Comparison of ENCODE assay signal across 8 cellular contexts in genomic region chr10:87867453-87867852, GRCh38. TPM values are rescaled to one million over a fixed set of nuclear protein-coding genes. Genes with fewer than 3 reads are reported as not detected.
A peak's percentile ranks its signal among the peaks of the same experiment; 100 is the strongest.
DNase-seq lines count a peak whose midpoint lies in the region; ATAC-seq and TF ChIP-seq lines count a peak whose summit lies in the region.

No MANE protein-coding gene starts in this region.

- H3K4me3 Mint-ChIP-seq in MCF 10A (ENCODE audit: unreplicated experiment), result peak overlapping the region; percentile 87

- peaks cover 17% of the 10 kb centered on the region for H3K4me1 Mint-ChIP-seq in MCF 10A (ENCODE audit: insufficient read depth, unreplicated experiment)

- H3K36me3 ChIP-seq in right atrium auricular region, result no peaks in the 10 kb centered on the region
- no peaks in the 10 kb centered on the region for H3K36me3 ChIP-seq in mucosa of descending colon (ENCODE audit: low read depth)
- H3K36me3 ChIP-seq in vagina, result no peaks in the 10 kb centered on the region

- intact Hi-C loops in left cardiac atrium (cut with DNase I), result loop anchor here in 1 of 2 donors (5.0 kb wide), 1 partner anchor 60 kb away; no protein-coding TSS in a partner anchor
- intact Hi-C loops in MCF 10A (cut with micrococcal nuclease), result no loop called here
- intact Hi-C loops in mucosa of descending colon (cut with DNase I, micrococcal nuclease), result loop anchor here in 1 of 2 donors (10.0 kb wide), 1 partner anchor 357 kb away; no protein-coding TSS in a partner anchor
- intact Hi-C loops in vagina (cut with DNase I), result loop anchor here (10.0 kb wide), 1 partner anchor 687 kb away; no protein-coding TSS in a partner anchor

- H3K9me3 ChIP-seq in right atrium auricular region, result no peaks in the 10 kb centered on the region
- H3K9me3 ChIP-seq in mucosa of descending colon, result no peaks in the 10 kb centered on the region
- H3K9me3 ChIP-seq in vagina, result no peaks in the 10 kb centered on the region

- no peaks in the 10 kb centered on the region for H3K27me3 Mint-ChIP-seq in MCF 10A (ENCODE audit: insufficient read depth, unreplicated experiment)

- ATAC-seq in left cardiac atrium (no peak), mucosa of descending colon (no peak), GM21381 (IDR thresholded peaks at IDR 0.05; ENCODE audit: unreplicated experiment) (no peak)

- TF ChIP-seq POLR2A in vagina (IDR thresholded peaks at IDR 0.05), result no peak

- no peak for DNase-seq in right atrium auricular region (ENCODE audit: low spot score)
- no peak for DNase-seq in left cardiac atrium
- DNase-seq in MCF 10A (ENCODE audit: unreplicated experiment), result peak; percentile 17
- DNase-seq in mucosa of descending colon, result no peak
- DNase-seq in vagina (ENCODE audit: extremely low spot score in 2 of 2), result no peak
- DNase-seq in NCI-H524 (lab: John Stamatoyannopoulos, UW), result no peak
- DNase-seq in GM19238 (ENCODE audit: insufficient read length, low spot score), result no peak

- peaks cover 12% of the 10 kb centered on the region for H3K36me3 Mint-ChIP-seq in MCF 10A (ENCODE audit: insufficient read depth, unreplicated experiment)

- H3K27ac ChIP-seq in right atrium auricular region (peak overlapping the region; percentile 97), vagina (peak overlapping the region; percentile 99)

- no peaks in the 10 kb centered on the region for H3K9me3 Mint-ChIP-seq in MCF 10A (ENCODE audit: unreplicated experiment)

- H3K27me3 ChIP-seq in right atrium auricular region (no peaks in the 10 kb centered on the region), vagina (no peaks in the 10 kb centered on the region)

- no peak for TF ChIP-seq CTCF in right atrium auricular region (IDR thresholded peaks at IDR 0.05)
- TF ChIP-seq CTCF in MCF 10A (IDR thresholded peaks at IDR 0.05; ENCODE audit: unreplicated experiment), result no peak
- no peak for TF ChIP-seq CTCF in mucosa of descending colon (IDR thresholded peaks at IDR 0.05)
- no peak for TF ChIP-seq CTCF in vagina (IDR thresholded peaks at IDR 0.05)

- peak overlapping the region; percentile 75 for H3K27ac Mint-ChIP-seq in MCF 10A (ENCODE audit: low read depth, unreplicated experiment)

- H3K4me3 ChIP-seq in right atrium auricular region (peak overlapping the region; percentile 73 to 87), mucosa of descending colon (peak overlapping the region; percentile 7), vagina (peak overlapping the region; percentile 81 to 88)

- POLR2A ChIA-PET in MCF 10A (lab: Yijun Ruan, JAX), result interaction anchor here (1.0 to 1.1 kb wide), 3 partner anchors 12 to 1126 kb away, joined by 3 to 4 read pairs (median 4); no protein-coding TSS in a partner anchor

- CTCF ChIA-PET in MCF 10A (lab: Yijun Ruan, JAX), result interaction anchor here (0.7 kb wide), 1 partner anchor 423 kb away, joined by 3 read pairs; no protein-coding TSS in a partner anchor

- H3K4me1 ChIP-seq in right atrium auricular region (peaks cover 0 to 26% of the 10 kb centered on the region in 2 donors), mucosa of descending colon (ENCODE audit: low read depth) (peaks cover 21% of the 10 kb centered on the region), vagina (peaks cover 46% of the 10 kb centered on the region)

- BruUV-seq in MCF 10A (replicated peaks; lab: Mats Ljungman, UMichigan), result no TSS peak

RNA-seq across cellular contexts. Expression of gene PTEN, which starts 4.0 kb away (rescaled TPM):
- total RNA-seq in right atrium auricular region (10 to 100 TPM; 46.5 to 55.9 TPM), left cardiac atrium (10 to 100 TPM; 76.7 to 79.7 TPM), MCF 10A (2022) (55.5 and 64.1 TPM in 2 replicates), mucosa of descending colon (100 to 1,000 TPM in 2 of 3 donors, 10 to 100 TPM in 1; 94.1 to 118 (median 118) TPM), vagina (121 TPM)

RNA-seq across cellular contexts. Expression of gene KLLN, which starts 4.1 kb away (rescaled TPM):
- total RNA-seq in right atrium auricular region, result under 1 TPM; 0.28 to 0.56 TPM
- under 1 TPM; 0.56 to 0.58 TPM for total RNA-seq in left cardiac atrium
- total RNA-seq in MCF 10A (2022), result 0.56 and 0.68 TPM in 2 replicates
- 1 to 10 TPM in 1 of 3 donors, under 1 TPM in 2; 0.60 to 1.1 (median 0.90) TPM for total RNA-seq in mucosa of descending colon
- total RNA-seq in vagina, result 0.25 TPM

RNA-seq across cellular contexts. Expression of gene ATAD1, which starts 49.4 kb away (rescaled TPM):
- total RNA-seq in right atrium auricular region (10 to 100 TPM; 59.5 to 80.3 TPM), left cardiac atrium (100 to 1,000 TPM in 1 of 2 donors, 10 to 100 TPM in 1; 84.9 to 150 TPM), MCF 10A (2022) (75.2 and 80.7 TPM in 2 replicates), mucosa of descending colon (10 to 100 TPM; 47.7 to 60.6 (median 51.6) TPM), vagina (44.7 TPM)

Comparison
In these comparisons a context has a peak if more than half of its experiments do, and no peak if none do; other contexts are left out.
1. H3K4me3 ChIP-seq: peak in every context shown above with its lines; median percentile 84 in vagina; 80 in right atrium auricular region; 7 in mucosa of descending colon.